Comparison of ENCODE assay signal across 1 cellular context in the genomic region with DNA sequence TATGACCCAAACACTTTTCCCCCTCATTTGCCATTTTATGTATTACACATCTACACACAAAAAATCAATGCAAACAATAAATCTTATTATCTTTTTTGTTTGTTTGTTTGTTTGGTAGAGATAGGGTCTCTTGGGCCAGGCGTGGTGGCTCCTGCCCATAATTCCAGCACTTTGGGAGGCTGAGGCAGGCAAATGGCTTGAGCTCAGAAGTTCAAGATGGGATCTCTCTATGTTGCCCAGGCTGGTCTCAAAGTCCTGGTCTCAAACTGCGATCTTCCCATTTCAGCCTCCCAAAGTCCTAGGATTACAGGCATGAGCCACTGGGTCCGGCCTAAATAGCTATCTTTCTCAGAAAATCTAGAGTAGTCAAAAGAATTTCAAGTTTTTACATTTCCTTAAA.
TF ChIP-seq lines count a peak whose summit lies in the region.

No MANE protein-coding gene starts in this region.

TF ChIP-seq in HepG2, 621 proteins besides CTCF, POLR2A, EP300 and RAD21:
- TF ChIP-seq SRSF9 (IDR thresholded peaks at IDR 0.05; ENCODE audit: borderline replicate concordance, insufficient read depth, low read depth, low read length, poor library complexity, severe bottlenecking) (no peak), ZNF121 (CRISPR knock-in tag; IDR thresholded peaks at IDR 0.05) (peak; percentile 86)
